In genomic region chr6:5894357-5894756, GRCh38 we compare ENCODE assay signal across 17 cellular contexts.
DNase-seq lines count a peak whose midpoint lies in the region; ATAC-seq and TF ChIP-seq lines count a peak whose summit lies in the region.
"Had no signal": no experiment of that assay in that cellular context is flagged by ENCODE, and none has a peak within 500 bp of the region (broad histone marks: within the 10 kb centered on the region; RNA-seq: fewer than 3 reads in every experiment).

No MANE protein-coding gene starts in this region.

- peak overlapping the region; percentile 51 for H3K4me3 Mint-ChIP-seq in CD4-positive, alpha-beta T cell
- H3K4me3 Mint-ChIP-seq in neural crest cell: peak overlapping the region; percentile 51
- H3K4me3 Mint-ChIP-seq: CD8-positive, alpha-beta T cell; GM23338; H9 had no signal

- POLR2A ChIA-PET in CD4-positive, alpha-beta T cell (lab: Charles Lee): no interaction called here

- no peaks in the 10 kb centered on the region for H3K9me3 Mint-ChIP-seq in CD4-positive, alpha-beta T cell
- H3K9me3 Mint-ChIP-seq in neural crest cell: peaks cover 5% of the 10 kb centered on the region
- H3K9me3 Mint-ChIP-seq: CD8-positive, alpha-beta T cell had no signal

- peaks cover 6% of the 10 kb centered on the region for H3K36me3 Mint-ChIP-seq in CD4-positive, alpha-beta T cell (ENCODE audit: low read depth)
- H3K36me3 Mint-ChIP-seq in neural crest cell (ENCODE audit: low read depth): peaks cover 11% of the 10 kb centered on the region
- H3K36me3 Mint-ChIP-seq: CD8-positive, alpha-beta T cell had no signal

- CTCF ChIA-PET in CD4-positive, alpha-beta T cell (lab: Charles Lee): no interaction called here

- no peaks in the 10 kb centered on the region for H3K27me3 Mint-ChIP-seq in CD4-positive, alpha-beta T cell
- no peaks in the 10 kb centered on the region for H3K27me3 Mint-ChIP-seq in neural crest cell (ENCODE audit: low read depth)

- no peak overlapping the region for H3K27ac Mint-ChIP-seq in CD4-positive, alpha-beta T cell
- no peak overlapping the region for H3K27ac Mint-ChIP-seq in neural crest cell (ENCODE audit: unreplicated experiment)
- H3K27ac Mint-ChIP-seq: CD8-positive, alpha-beta T cell; GM23338; H9 had no signal

- peaks cover 6% of the 10 kb centered on the region for H3K4me1 Mint-ChIP-seq in CD4-positive, alpha-beta T cell (ENCODE audit: low read depth)
- H3K4me1 Mint-ChIP-seq in neural crest cell: peaks cover 11% of the 10 kb centered on the region

- ATAC-seq in Right ventricle myocardium superior (ENCODE audit: poor library complexity) (peak; percentile 78), HG03520 (IDR thresholded peaks at IDR 0.05; ENCODE audit: unreplicated experiment) (no peak)
- no peak for ATAC-seq in CD4-positive, alpha-beta T cell (ENCODE audit: poor library complexity)
- ATAC-seq: CD8-positive, alpha-beta T cell; GM12878; GM23338; HCT116 had no signal

- TF ChIP-seq CTCF in CD4-positive, alpha-beta T cell (IDR thresholded peaks at IDR 0.05): no peak
- TF ChIP-seq CTCF in neural crest cell (conservative IDR thresholded peaks at IDR 0.05): no peak

- H3K27me3 ChIP-seq in CD4-positive, alpha-beta T cell (ENCODE audit: control insufficient read depth, insufficient read depth, low read length): no peaks in the 10 kb centered on the region

- peak; percentile 62 for DNase-seq in Right ventricle myocardium superior
- no peak for DNase-seq in cardiac septum (ENCODE audit: low spot score)
- DNase-seq in CD4-positive, alpha-beta T cell: no peak
- peak; percentile 50 for DNase-seq in D341Med (ENCODE audit: low spot score)
- no peak for DNase-seq in neural crest cell (ENCODE audit: low read depth, low spot score)
- DNase-seq: C1 segment of cervical spinal cord; Caco-2; CD8-positive, alpha-beta T cell; DMS 273 treated with DMSO at 0.1 percent for 48 hours; DMS79; EL; GDM1; H9 had no signal

- intact Hi-C loops in Right ventricle myocardium superior (cut with DNase I) (no loop called here), cardiac septum (cut with DNase I) (no loop called here)
- intact Hi-C loops in CD4-positive, alpha-beta T cell (cut with DNase I, micrococcal nuclease): loop anchor here in 1 of 2 experiments (5.0 kb wide), 1 partner anchor 42 kb away; no protein-coding TSS in a partner anchor

- H3K27ac ChIP-seq in CD4-positive, alpha-beta T cell (ENCODE audit: low read depth, low read length): no peak overlapping the region

- no peaks in the 10 kb centered on the region for H3K9me3 ChIP-seq in CD4-positive, alpha-beta T cell (ENCODE audit: control insufficient read depth, low read length)
- H3K9me3 ChIP-seq: Caco-2 had no signal

Comparison
In these comparisons a context has a peak if more than half of its experiments do, and no peak if none do; other contexts are left out.
1. DNase-seq: peak in Right ventricle myocardium superior (single experiment) and D341Med (single experiment); none in cardiac septum (single experiment), CD4-positive, alpha-beta T cell (0 of 10) and neural crest cell (single experiment).